2 cellular contexts compared by ENCODE assay signal in genomic region chr10:120517881-120518484, GRCh38.
TF ChIP-seq lines count a peak whose summit lies in the region.

No MANE protein-coding gene starts in this region.

TF ChIP-seq in SK-N-SH treated with all-trans-retinoic acid at 6 μM for 48 hours, 23 proteins besides CTCF, POLR2A, EP300 and RAD21:
- TF ChIP-seq TSHZ2 (CRISPR knock-in tag; IDR thresholded peaks at IDR 0.05) (peak; percentile 65; the same call in 1 of the 2 replicates), ZFP3 (CRISPR knock-in tag; IDR thresholded peaks at IDR 0.05) (no peak), GLIS3 (CRISPR knock-in tag; IDR thresholded peaks at IDR 0.05) (no peak)

TF ChIP-seq in SK-N-SH, 30 proteins besides CTCF, POLR2A, EP300 and RAD21 (continued from another document):
- TF ChIP-seq ZBTB33 (IDR thresholded peaks at IDR 0.05; ENCODE audit: borderline replicate concordance, low read depth): no peak
